ENCODE assay signal across 1 cellular context in the genomic region with DNA sequence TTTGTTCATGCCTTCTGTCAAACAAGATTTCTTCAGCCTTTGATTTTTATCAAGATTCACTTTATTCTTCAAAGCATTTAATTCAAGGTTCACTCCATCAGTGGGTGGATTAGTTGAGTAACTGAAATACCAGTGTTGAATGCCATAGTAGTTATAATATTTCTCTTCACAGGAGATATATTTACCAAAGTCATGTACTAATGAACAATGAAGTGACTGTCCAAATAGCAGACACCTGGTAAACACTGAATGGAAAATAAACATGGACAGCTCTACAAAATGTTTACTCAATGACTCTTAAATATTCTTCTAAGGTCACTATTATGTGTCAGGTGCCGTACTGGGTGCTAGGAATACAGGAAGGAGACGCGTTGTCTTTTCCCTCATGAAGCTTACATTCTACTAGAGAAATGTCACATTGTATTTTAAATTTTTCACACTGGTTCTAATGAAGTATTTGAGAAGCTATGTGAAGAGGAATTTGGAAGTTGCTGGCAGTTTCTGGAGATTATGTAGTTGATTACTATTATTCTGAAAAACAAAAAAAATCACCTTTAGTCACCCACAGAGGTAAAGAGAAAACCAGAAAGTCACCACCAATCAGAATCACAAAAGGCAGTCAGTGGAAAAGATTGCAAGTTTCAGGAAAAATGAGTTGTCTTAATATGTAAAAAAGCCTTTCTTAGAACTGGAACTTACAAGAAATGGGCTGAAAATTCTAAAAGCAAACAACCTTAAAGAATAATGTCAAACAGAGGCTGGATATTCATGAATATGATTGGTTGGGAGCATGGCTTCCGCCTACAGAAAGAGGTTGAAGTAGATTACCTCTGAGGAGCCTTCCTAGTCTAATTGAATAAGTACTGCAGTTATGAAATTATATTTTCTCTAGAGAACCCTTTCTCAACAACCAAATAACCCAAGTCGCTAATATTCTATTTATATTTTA.
TF ChIP-seq lines count a peak whose summit lies in the region.

No MANE protein-coding gene starts in this region.

TF ChIP-seq in HepG2, 621 proteins besides CTCF, POLR2A, EP300 and RAD21 (continued from another document and continues in another):
- TF ChIP-seq, protein P1, sequence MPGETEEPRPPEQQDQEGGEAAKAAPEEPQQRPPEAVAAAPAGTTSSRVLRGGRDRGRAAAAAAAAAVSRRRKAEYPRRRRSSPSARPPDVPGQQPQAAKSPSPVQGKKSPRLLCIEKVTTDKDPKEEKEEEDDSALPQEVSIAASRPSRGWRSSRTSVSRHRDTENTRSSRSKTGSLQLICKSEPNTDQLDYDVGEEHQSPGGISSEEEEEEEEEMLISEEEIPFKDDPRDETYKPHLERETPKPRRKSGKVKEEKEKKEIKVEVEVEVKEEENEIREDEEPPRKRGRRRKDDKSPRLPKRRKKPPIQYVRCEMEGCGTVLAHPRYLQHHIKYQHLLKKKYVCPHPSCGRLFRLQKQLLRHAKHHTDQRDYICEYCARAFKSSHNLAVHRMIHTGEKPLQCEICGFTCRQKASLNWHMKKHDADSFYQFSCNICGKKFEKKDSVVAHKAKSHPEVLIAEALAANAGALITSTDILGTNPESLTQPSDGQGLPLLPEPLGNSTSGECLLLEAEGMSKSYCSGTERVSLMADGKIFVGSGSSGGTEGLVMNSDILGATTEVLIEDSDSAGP (CRISPR knock-in tag; IDR thresholded peaks at IDR 0.05; ENCODE audit: borderline replicate concordance): no peak
- TF ChIP-seq NCOA2 (CRISPR knock-in tag; IDR thresholded peaks at IDR 0.05) (peak; percentile 85), ZNF782 (CRISPR knock-in tag; IDR thresholded peaks at IDR 0.05; ENCODE audit: borderline replicate concordance) (no peak), ZNF562 (CRISPR knock-in tag; IDR thresholded peaks at IDR 0.05; ENCODE audit: borderline replicate concordance) (no peak), ZNF616 (CRISPR knock-in tag; IDR thresholded peaks at IDR 0.05; ENCODE audit: low read depth) (no peak), ZNF790 (CRISPR knock-in tag; IDR thresholded peaks at IDR 0.05; ENCODE audit: borderline replicate concordance) (no peak), TBP (CRISPR knock-in tag; IDR thresholded peaks at IDR 0.05) (no peak), NCOR1 (IDR thresholded peaks at IDR 0.05; ENCODE audit: borderline replicate concordance, low read length) (peak; percentile 78; the same call in 1 of the 2 replicates), SRSF1 (optimal IDR thresholded peaks at IDR 0.05; ENCODE audit: low read depth, low read length) (no peak), ZNF552 (CRISPR knock-in tag; IDR thresholded peaks at IDR 0.05; ENCODE audit: borderline replicate concordance) (no peak), TEAD2 (CRISPR knock-in tag; IDR thresholded peaks at IDR 0.05) (no peak), HHEX (CRISPR knock-in tag; IDR thresholded peaks at IDR 0.05) (peak; percentile 75), DPF2 (CRISPR knock-in tag; IDR thresholded peaks at IDR 0.05; ENCODE audit: borderline replicate concordance, low read depth) (no peak), MIER3 (CRISPR knock-in tag; IDR thresholded peaks at IDR 0.05; ENCODE audit: borderline replicate concordance) (no peak), POGZ (CRISPR knock-in tag; IDR thresholded peaks at IDR 0.05) (peak; percentile 39; the same call in 1 of the 2 replicates), ATF1 (CRISPR knock-in tag; IDR thresholded peaks at IDR 0.05) (no peak), CBX2 (IDR thresholded peaks at IDR 0.05; ENCODE audit: low read depth, low read length) (no peak), CBX2 (CRISPR knock-in tag; IDR thresholded peaks at IDR 0.05; ENCODE audit: low read depth) (no peak), FOXO1 (CRISPR knock-in tag; IDR thresholded peaks at IDR 0.05) (peak; percentile 52; the same call in 1 of the 2 replicates), IKZF1 (IDR thresholded peaks at IDR 0.05) (no peak), ETV5 (CRISPR knock-in tag; IDR thresholded peaks at IDR 0.05; ENCODE audit: borderline replicate concordance) (peak; percentile 44; the same call in 1 of the 2 replicates), MXI1 (IDR thresholded peaks at IDR 0.05; ENCODE audit: borderline replicate concordance, low read depth, low read length) (no peak), ZSCAN22 (CRISPR knock-in tag; IDR thresholded peaks at IDR 0.05) (no peak)
- TF ChIP-seq, protein P2, sequence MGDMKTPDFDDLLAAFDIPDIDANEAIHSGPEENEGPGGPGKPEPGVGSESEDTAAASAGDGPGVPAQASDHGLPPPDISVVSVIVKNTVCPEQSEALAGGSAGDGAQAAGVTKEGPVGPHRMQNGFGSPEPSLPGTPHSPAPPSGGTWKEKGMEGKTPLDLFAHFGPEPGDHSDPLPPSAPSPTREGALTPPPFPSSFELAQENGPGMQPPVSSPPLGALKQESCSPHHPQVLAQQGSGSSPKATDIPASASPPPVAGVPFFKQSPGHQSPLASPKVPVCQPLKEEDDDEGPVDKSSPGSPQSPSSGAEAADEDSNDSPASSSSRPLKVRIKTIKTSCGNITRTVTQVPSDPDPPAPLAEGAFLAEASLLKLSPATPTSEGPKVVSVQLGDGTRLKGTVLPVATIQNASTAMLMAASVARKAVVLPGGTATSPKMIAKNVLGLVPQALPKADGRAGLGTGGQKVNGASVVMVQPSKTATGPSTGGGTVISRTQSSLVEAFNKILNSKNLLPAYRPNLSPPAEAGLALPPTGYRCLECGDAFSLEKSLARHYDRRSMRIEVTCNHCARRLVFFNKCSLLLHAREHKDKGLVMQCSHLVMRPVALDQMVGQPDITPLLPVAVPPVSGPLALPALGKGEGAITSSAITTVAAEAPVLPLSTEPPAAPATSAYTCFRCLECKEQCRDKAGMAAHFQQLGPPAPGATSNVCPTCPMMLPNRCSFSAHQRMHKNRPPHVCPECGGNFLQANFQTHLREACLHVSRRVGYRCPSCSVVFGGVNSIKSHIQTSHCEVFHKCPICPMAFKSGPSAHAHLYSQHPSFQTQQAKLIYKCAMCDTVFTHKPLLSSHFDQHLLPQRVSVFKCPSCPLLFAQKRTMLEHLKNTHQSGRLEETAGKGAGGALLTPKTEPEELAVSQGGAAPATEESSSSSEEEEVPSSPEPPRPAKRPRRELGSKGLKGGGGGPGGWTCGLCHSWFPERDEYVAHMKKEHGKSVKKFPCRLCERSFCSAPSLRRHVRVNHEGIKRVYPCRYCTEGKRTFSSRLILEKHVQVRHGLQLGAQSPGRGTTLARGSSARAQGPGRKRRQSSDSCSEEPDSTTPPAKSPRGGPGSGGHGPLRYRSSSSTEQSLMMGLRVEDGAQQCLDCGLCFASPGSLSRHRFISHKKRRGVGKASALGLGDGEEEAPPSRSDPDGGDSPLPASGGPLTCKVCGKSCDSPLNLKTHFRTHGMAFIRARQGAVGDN (CRISPR knock-in tag; IDR thresholded peaks at IDR 0.05): no peak
- TF ChIP-seq, protein P3, sequence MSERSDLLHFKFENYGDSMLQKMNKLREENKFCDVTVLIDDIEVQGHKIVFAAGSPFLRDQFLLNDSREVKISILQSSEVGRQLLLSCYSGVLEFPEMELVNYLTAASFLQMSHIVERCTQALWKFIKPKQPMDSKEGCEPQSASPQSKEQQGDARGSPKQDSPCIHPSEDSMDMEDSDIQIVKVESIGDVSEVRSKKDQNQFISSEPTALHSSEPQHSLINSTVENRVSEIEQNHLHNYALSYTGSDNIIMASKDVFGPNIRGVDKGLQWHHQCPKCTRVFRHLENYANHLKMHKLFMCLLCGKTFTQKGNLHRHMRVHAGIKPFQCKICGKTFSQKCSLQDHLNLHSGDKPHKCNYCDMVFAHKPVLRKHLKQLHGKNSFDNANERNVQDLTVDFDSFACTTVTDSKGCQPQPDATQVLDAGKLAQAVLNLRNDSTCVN (CRISPR knock-in tag; IDR thresholded peaks at IDR 0.05; ENCODE audit: borderline replicate concordance): no peak
- TF ChIP-seq, protein P4, sequence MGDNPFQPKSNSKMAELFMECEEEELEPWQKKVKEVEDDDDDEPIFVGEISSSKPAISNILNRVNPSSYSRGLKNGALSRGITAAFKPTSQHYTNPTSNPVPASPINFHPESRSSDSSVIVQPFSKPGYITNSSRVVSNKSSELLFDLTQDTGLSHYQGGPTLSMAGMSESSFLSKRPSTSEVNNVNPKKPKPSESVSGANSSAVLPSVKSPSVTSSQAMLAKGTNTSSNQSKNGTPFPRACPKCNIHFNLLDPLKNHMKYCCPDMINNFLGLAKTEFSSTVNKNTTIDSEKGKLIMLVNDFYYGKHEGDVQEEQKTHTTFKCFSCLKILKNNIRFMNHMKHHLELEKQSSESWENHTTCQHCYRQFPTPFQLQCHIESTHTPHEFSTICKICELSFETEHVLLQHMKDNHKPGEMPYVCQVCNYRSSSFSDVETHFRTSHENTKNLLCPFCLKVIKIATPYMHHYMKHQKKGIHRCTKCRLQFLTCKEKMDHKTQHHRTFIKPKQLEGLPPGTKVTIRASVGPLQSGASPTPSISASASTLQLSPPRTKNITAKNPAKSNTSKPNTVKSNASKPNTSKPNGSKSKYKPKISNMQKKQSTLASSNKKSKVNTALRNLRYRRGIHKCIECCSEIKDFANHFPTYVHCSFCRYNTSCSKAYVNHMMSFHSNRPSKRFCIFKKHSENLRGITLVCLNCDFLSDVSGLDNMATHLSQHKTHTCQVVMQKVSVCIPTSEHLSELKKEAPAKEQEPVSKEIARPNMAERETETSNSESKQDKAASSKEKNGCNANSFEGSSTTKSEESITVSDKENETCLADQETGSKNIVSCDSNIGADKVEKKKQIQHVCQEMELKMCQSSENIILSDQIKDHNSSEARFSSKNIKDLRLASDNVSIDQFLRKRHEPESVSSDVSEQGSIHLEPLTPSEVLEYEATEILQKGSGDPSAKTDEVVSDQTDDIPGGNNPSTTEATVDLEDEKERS (CRISPR knock-in tag; IDR thresholded peaks at IDR 0.05): peak; percentile 83
- TF ChIP-seq, protein P5, sequence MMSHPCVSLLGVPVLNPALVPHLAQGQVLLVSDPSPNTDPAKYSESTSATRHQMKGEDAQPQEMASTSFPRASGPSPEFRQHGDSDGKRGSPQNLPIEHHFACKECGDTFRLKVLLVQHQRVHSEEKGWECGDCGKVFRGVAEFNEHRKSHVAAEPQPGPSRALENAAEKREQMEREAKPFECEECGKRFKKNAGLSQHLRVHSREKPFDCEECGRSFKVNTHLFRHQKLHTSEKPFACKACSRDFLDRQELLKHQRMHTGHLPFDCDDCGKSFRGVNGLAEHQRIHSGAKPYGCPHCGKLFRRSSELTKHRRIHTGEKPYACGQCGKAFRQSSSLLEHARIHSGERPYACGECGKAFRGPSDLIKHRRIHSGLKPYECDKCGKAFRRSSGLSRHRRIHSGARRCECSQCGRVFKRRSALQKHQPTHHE (CRISPR knock-in tag; IDR thresholded peaks at IDR 0.05; ENCODE audit: borderline replicate concordance): no peak
- TF ChIP-seq, protein P6, sequence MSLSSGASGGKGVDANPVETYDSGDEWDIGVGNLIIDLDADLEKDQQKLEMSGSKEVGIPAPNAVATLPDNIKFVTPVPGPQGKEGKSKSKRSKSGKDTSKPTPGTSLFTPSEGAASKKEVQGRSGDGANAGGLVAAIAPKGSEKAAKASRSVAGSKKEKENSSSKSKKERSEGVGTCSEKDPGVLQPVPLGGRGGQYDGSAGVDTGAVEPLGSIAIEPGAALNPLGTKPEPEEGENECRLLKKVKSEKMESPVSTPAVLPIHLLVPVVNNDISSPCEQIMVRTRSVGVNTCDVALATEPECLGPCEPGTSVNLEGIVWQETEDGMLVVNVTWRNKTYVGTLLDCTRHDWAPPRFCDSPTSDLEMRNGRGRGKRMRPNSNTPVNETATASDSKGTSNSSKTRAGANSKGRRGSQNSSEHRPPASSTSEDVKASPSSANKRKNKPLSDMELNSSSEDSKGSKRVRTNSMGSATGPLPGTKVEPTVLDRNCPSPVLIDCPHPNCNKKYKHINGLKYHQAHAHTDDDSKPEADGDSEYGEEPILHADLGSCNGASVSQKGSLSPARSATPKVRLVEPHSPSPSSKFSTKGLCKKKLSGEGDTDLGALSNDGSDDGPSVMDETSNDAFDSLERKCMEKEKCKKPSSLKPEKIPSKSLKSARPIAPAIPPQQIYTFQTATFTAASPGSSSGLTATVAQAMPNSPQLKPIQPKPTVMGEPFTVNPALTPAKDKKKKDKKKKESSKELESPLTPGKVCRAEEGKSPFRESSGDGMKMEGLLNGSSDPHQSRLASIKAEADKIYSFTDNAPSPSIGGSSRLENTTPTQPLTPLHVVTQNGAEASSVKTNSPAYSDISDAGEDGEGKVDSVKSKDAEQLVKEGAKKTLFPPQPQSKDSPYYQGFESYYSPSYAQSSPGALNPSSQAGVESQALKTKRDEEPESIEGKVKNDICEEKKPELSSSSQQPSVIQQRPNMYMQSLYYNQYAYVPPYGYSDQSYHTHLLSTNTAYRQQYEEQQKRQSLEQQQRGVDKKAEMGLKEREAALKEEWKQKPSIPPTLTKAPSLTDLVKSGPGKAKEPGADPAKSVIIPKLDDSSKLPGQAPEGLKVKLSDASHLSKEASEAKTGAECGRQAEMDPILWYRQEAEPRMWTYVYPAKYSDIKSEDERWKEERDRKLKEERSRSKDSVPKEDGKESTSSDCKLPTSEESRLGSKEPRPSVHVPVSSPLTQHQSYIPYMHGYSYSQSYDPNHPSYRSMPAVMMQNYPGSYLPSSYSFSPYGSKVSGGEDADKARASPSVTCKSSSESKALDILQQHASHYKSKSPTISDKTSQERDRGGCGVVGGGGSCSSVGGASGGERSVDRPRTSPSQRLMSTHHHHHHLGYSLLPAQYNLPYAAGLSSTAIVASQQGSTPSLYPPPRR (CRISPR knock-in tag; IDR thresholded peaks at IDR 0.05; ENCODE audit: borderline replicate concordance): peak; percentile 75; the same call in 1 of the 2 replicates
- TF ChIP-seq, protein P7, sequence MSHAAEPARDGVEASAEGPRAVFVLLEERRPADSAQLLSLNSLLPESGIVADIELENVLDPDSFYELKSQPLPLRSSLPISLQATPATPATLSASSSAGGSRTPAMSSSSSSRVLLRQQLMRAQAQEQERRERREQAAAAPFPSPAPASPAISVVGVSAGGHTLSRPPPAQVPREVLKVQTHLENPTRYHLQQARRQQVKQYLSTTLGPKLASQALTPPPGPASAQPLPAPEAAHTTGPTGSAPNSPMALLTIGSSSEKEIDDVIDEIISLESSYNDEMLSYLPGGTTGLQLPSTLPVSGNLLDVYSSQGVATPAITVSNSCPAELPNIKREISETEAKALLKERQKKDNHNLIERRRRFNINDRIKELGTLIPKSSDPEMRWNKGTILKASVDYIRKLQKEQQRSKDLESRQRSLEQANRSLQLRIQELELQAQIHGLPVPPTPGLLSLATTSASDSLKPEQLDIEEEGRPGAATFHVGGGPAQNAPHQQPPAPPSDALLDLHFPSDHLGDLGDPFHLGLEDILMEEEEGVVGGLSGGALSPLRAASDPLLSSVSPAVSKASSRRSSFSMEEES (CRISPR knock-in tag; IDR thresholded peaks at IDR 0.05): peak; percentile 78
- TF ChIP-seq, protein P8, sequence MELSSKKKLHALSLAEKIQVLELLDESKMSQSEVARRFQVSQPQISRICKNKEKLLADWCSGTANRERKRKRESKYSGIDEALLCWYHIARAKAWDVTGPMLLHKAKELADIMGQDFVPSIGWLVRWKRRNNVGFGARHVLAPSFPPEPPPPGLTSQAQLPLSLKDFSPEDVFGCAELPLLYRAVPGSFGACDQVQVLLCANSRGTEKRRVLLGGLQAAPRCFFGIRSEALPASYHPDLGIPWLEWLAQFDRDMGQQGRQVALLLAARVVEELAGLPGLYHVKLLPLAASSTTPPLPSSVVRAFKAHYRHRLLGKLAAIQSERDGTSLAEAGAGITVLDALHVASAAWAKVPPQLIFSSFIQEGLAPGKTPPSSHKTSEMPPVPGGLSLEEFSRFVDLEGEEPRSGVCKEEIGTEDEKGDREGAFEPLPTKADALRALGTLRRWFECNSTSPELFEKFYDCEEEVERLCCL (CRISPR knock-in tag; IDR thresholded peaks at IDR 0.05; ENCODE audit: borderline replicate concordance): no peak
